8 cellular contexts compared by ENCODE assay signal in the genomic region with DNA sequence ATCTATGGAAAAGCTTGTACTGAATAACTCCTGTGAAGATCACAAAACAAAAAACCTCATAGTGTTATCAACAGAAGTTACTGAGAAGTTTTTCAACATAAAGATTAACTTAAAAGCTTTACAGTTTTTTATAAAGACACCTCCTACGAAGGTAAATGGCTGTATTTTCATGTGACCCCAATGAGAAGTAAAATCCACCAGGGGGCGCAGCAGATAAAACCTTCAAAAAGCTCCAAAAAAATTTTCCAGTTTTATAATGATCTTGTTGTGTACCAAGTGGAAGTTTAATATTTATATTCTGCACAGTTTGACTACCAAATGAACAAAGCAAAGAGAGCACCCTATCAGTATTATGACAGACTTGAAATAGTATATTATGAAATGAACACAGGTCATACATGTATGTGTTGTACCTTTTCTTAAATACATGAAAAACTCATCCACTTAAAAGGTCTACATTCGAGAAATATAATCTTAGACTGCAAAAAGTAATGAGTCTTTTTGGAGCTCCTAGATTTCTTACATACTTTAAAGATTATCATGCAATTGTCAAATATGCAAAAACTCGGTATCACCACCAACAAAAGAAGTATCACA. TPM values are rescaled to one million over a fixed set of nuclear protein-coding genes. Genes with fewer than 3 reads are reported as not detected.
DNase-seq lines count a peak whose midpoint lies in the region; ATAC-seq and TF ChIP-seq lines count a peak whose summit lies in the region.

No MANE protein-coding gene starts in this region.

- H3K4me3 Mint-ChIP-seq in activated naive CD4-positive, alpha-beta T cell treated with anti-CD3 and anti-CD28 coated beads for 36 hours, result no peak overlapping the region

- H3K4me1 Mint-ChIP-seq in activated naive CD4-positive, alpha-beta T cell treated with anti-CD3 and anti-CD28 coated beads for 36 hours (ENCODE audit: low read depth), result peaks cover 51% of the 10 kb centered on the region

- H3K27me3 Mint-ChIP-seq in activated naive CD4-positive, alpha-beta T cell treated with anti-CD3 and anti-CD28 coated beads for 36 hours (ENCODE audit: low read depth), result no peaks in the 10 kb centered on the region

- no peaks in the 10 kb centered on the region for H3K36me3 Mint-ChIP-seq in activated naive CD4-positive, alpha-beta T cell treated with anti-CD3 and anti-CD28 coated beads for 36 hours (ENCODE audit: low read depth)

- POLR2A ChIA-PET in GM10248 (lab: Yijun Ruan, JAX), result no interaction called here

- ATAC-seq in HG02610 (IDR thresholded peaks at IDR 0.05; ENCODE audit: unreplicated experiment), result no peak
- no peak for ATAC-seq in GM19452 (IDR thresholded peaks at IDR 0.05; ENCODE audit: unreplicated experiment)

- H3K27ac Mint-ChIP-seq in activated naive CD4-positive, alpha-beta T cell treated with anti-CD3 and anti-CD28 coated beads for 36 hours, result no peak overlapping the region

- DNase-seq in GM10248 (ENCODE audit: extremely low spot score), result no peak
- DNase-seq in NCI-H146 (lab: John Stamatoyannopoulos, UW), result peak; percentile 56
- peak; percentile 52 for DNase-seq in activated naive CD4-positive, alpha-beta T cell treated with anti-CD3 and anti-CD28 coated beads for 36 hours
- DNase-seq in head of caudate nucleus, result peak in 22 of 42 donors; percentile 12 to 64 (median 47)
- peak; percentile 6 to 9 for DNase-seq in stimulated activated CD4-positive, alpha-beta T cell treated with anti-CD3 and anti-CD28 coated beads, Interleukin-4, amount 100 ng/mL, for 4 hours
- no peak for DNase-seq in NCI-H1048 (lab: John Stamatoyannopoulos, UW)

- H3K9me3 Mint-ChIP-seq in activated naive CD4-positive, alpha-beta T cell treated with anti-CD3 and anti-CD28 coated beads for 36 hours, result no peaks in the 10 kb centered on the region

- CTCF ChIA-PET in GM10248 (lab: Yijun Ruan, JAX), result interaction anchor here (0.8 to 7.7 kb wide), 45 partner anchors 12 to 806 kb away, joined by 3 to 61 read pairs (median 5); partner anchors contain the start of genes APLF, C1D, FBXO48 and PNO1
- CTCF ChIA-PET in activated naive CD4-positive, alpha-beta T cell treated with anti-CD3 and anti-CD28 coated beads for 36 hours (lab: Charles Lee), result interaction anchor here (0.6 to 3.4 kb wide), 25 partner anchors 10 to 1933 kb away, joined by 3 to 20 read pairs (median 5); partner anchors contain the start of gene PPP3R1

- intact Hi-C loops in activated naive CD4-positive, alpha-beta T cell treated with anti-CD3 and anti-CD28 coated beads for 36 hours (cut with micrococcal nuclease), result loop anchor here (1.0 to 2.0 kb wide), 3 partner anchors 29 to 87 kb away; no protein-coding TSS in a partner anchor
- intact Hi-C loops in head of caudate nucleus (cut with DNase I), result no loop called here

- TF ChIP-seq CTCF in GM10248 (IDR thresholded peaks at IDR 0.05; ENCODE audit: control extremely low read depth, extremely low read depth, low read depth, missing control alignments), result peak; percentile 39

RNA-seq across cellular contexts. Expression of gene PNO1, which starts 38.5 kb away (rescaled TPM):
- total RNA-seq in activated naive CD4-positive, alpha-beta T cell treated with anti-CD3 and anti-CD28 coated beads for 36 hours, result 10 to 100 TPM; 14.5 to 14.6 TPM

RNA-seq across cellular contexts. Expression of gene PPP3R1, which starts 56.1 kb away (rescaled TPM):
- total RNA-seq in activated naive CD4-positive, alpha-beta T cell treated with anti-CD3 and anti-CD28 coated beads for 36 hours, result 10 to 100 TPM; 61.3 to 63.5 TPM

Comparison
In these comparisons a context has a peak if more than half of its experiments do, and no peak if none do; other contexts are left out.
1. DNase-seq: peak in NCI-H146 (single experiment), activated naive CD4-positive, alpha-beta T cell treated with anti-CD3 and anti-CD28 coated beads for 36 hours (single experiment), head of caudate nucleus (22 of 42) and stimulated activated CD4-positive, alpha-beta T cell treated with anti-CD3 and anti-CD28 coated beads, Interleukin-4, amount 100 ng/mL, for 4 hours (2 of 2); none in GM10248 (single experiment) and NCI-H1048 (single experiment).